1 cellular context compared by ENCODE assay signal in the genomic region with DNA sequence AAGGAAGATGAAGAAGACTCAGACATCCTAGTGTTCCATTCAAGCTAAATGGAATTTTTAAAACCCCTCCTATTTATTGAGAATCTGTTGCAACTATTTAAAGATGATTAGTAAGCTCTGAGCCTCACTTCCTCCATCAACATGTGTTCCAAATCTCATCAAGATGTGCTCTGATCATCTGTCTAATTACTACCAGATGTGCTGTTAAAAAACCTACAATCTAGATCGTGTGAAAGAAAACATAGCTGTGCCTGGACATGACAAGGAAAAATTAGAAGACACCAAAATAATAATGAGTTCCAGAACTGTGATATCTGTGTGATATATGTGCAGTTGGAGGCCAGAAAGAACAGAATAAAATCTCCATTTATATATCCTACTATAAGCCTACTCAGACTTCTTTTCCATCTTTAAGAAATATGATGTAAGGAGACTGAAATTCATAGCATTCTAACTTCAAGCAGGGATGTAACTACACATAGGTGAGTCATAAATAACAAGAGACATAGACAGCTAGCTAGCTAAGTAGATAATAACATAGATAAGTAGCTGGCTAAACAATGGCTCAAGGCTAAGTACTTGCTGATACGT.
TF ChIP-seq lines count a peak whose summit lies in the region.

No MANE protein-coding gene starts in this region.

TF ChIP-seq in endothelial cell of umbilical vein, 7 proteins besides CTCF, POLR2A, EP300 and RAD21:
- TF ChIP-seq, protein P1, sequence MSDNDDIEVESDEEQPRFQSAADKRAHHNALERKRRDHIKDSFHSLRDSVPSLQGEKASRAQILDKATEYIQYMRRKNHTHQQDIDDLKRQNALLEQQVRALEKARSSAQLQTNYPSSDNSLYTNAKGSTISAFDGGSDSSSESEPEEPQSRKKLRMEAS (IDR thresholded peaks at IDR 0.05; ENCODE audit: insufficient read depth, insufficient read length) = no peak
- peak; percentile 68 for TF ChIP-seq JUN (IDR thresholded peaks at IDR 0.05; ENCODE audit: borderline replicate concordance, insufficient read depth, insufficient read length, low read depth)
- TF ChIP-seq MYC (IDR thresholded peaks at IDR 0.05; ENCODE audit: low read depth, low read length) = no peak
- TF ChIP-seq EZH2 (IDR thresholded peaks at IDR 0.05; ENCODE audit: borderline replicate concordance, low read depth, low read length, severe bottlenecking) = no peak
- TF ChIP-seq GATA2 (IDR thresholded peaks at IDR 0.05; ENCODE audit: insufficient read depth, insufficient read length, low read depth, low read length) = peak; percentile 84
- TF ChIP-seq POLR2AphosphoS5 (IDR thresholded peaks at IDR 0.05; ENCODE audit: insufficient read depth, low read depth, low read length) = no peak
- no peak for TF ChIP-seq FOS (IDR thresholded peaks at IDR 0.05; ENCODE audit: borderline replicate concordance, insufficient read depth, low read length)
TF ChIP-seq in endothelial cell of umbilical vein: peak in this region for 2.
